Comparison of ENCODE assay signal across 8 cellular contexts in genomic region chr1:8015036-8015808, GRCh38. TPM values are rescaled to one million over a fixed set of nuclear protein-coding genes. Genes with fewer than 3 reads are reported as not detected.
DNase-seq lines count a peak whose midpoint lies in the region; ATAC-seq, FAIRE-seq and TF ChIP-seq lines count a peak whose summit lies in the region.

No MANE protein-coding gene starts in this region.

- ATAC-seq in omental fat pad (ENCODE audit: low FRiP score) (peak; percentile 62), GM19395 (IDR thresholded peaks at IDR 0.05; ENCODE audit: unreplicated experiment) (no peak), HG03097 (IDR thresholded peaks at IDR 0.05; ENCODE audit: low FRiP score, unreplicated experiment) (no peak)

- CTCF ChIA-PET in CD4-positive, alpha-beta memory T cell (lab: Charles Lee; ENCODE audit: partially characterized antibody), result interaction anchor here (0.8 to 10.0 kb wide), 30 partner anchors 9 to 834 kb away, joined by 3 to 147 read pairs (median 4); partner anchors contain the start of gene SLC45A1

- H3K27ac ChIP-seq in CD4-positive, alpha-beta memory T cell (ENCODE audit: low read depth, low read length), result no peak overlapping the region

- H3K9me3 ChIP-seq in CD4-positive, alpha-beta memory T cell (ENCODE audit: control insufficient read depth in 1 of 2, low read length in 2 of 2), result no peaks in the 10 kb centered on the region

- no peak overlapping the region for H3K4me3 ChIP-seq in CD4-positive, alpha-beta memory T cell (ENCODE audit: low read length in 2 of 2)

- H3K4me1 ChIP-seq in CD4-positive, alpha-beta memory T cell (ENCODE audit: insufficient read depth, low read length), result no peaks in the 10 kb centered on the region

- H3K36me3 Mint-ChIP-seq in CD4-positive, alpha-beta memory T cell, result peaks cover 0 to 4% of the 10 kb centered on the region in 2 donors
- no peaks in the 10 kb centered on the region for H3K36me3 Mint-ChIP-seq in activated T-helper 1 cell treated with anti-CD3 and anti-CD28 coated beads, Interleukin-12 subunit alpha, Interleukin-12 subunit beta, Interleukin-2, Interleukin-4 antibody, amounts not matched to agents 30 ng/mL and 10 ng/mL and 1 ng/mL, durations not matched to agents 14 hours and 24 hours and 36 hours (ENCODE audit: low read depth)

- POLR2A ChIA-PET in CD4-positive, alpha-beta memory T cell (lab: Charles Lee; ENCODE audit: partially characterized antibody), result interaction anchor here (0.8 to 1.3 kb wide), 5 partner anchors 137 to 335 kb away, joined by 3 to 6 read pairs (median 4); no protein-coding TSS in a partner anchor

- H3K27ac Mint-ChIP-seq in CD4-positive, alpha-beta memory T cell, result no peak overlapping the region
- H3K27ac Mint-ChIP-seq in activated T-helper 1 cell treated with anti-CD3 and anti-CD28 coated beads, Interleukin-12 subunit alpha, Interleukin-12 subunit beta, Interleukin-2, Interleukin-4 antibody, amounts not matched to agents 30 ng/mL and 10 ng/mL and 1 ng/mL, durations not matched to agents 14 hours and 24 hours and 36 hours, result no peak overlapping the region

- peaks cover 0 to 1% (median under 1%) of the 10 kb centered on the region in 4 donors for H3K4me1 Mint-ChIP-seq in CD4-positive, alpha-beta memory T cell
- peaks cover 5% of the 10 kb centered on the region for H3K4me1 Mint-ChIP-seq in activated T-helper 1 cell treated with anti-CD3 and anti-CD28 coated beads, Interleukin-12 subunit alpha, Interleukin-12 subunit beta, Interleukin-2, Interleukin-4 antibody, amounts not matched to agents 30 ng/mL and 10 ng/mL and 1 ng/mL, durations not matched to agents 14 hours and 24 hours and 36 hours (ENCODE audit: low read depth)

- no peaks in the 10 kb centered on the region for H3K27me3 ChIP-seq in CD4-positive, alpha-beta memory T cell (ENCODE audit: insufficient read depth, low read length)

- no peak overlapping the region for H3K4me3 Mint-ChIP-seq in CD4-positive, alpha-beta memory T cell
- H3K4me3 Mint-ChIP-seq in activated T-helper 1 cell treated with anti-CD3 and anti-CD28 coated beads, Interleukin-12 subunit alpha, Interleukin-12 subunit beta, Interleukin-2, Interleukin-4 antibody, amounts not matched to agents 30 ng/mL and 10 ng/mL and 1 ng/mL, durations not matched to agents 14 hours and 24 hours and 36 hours, result no peak overlapping the region

- H3K27me3 Mint-ChIP-seq in CD4-positive, alpha-beta memory T cell, result peaks cover 10 to 18% of the 10 kb centered on the region in 2 donors
- H3K27me3 Mint-ChIP-seq in activated T-helper 1 cell treated with anti-CD3 and anti-CD28 coated beads, Interleukin-12 subunit alpha, Interleukin-12 subunit beta, Interleukin-2, Interleukin-4 antibody, amounts not matched to agents 30 ng/mL and 10 ng/mL and 1 ng/mL, durations not matched to agents 14 hours and 24 hours and 36 hours (ENCODE audit: insufficient read depth), result peaks cover 18% of the 10 kb centered on the region

- DNase-seq in CD4-positive, alpha-beta memory T cell, result peak in 4 of 5 donors; percentile 55 to 59 (median 58)
- DNase-seq in H54 (ENCODE audit: insufficient read length, low spot score) (no peak), NCI-H748 (lab: John Stamatoyannopoulos, UW; ENCODE audit: unreplicated experiment) (peak; percentile 47), globus pallidus (ENCODE audit: low spot score) (peak; percentile 86), omental fat pad (ENCODE audit: low spot score) (no peak)
- DNase-seq in activated T-helper 1 cell treated with anti-CD3 and anti-CD28 coated beads, Interleukin-12 subunit alpha, Interleukin-12 subunit beta, Interleukin-2, Interleukin-4 antibody, amounts not matched to agents 30 ng/mL and 10 ng/mL and 1 ng/mL, durations not matched to agents 14 hours and 24 hours and 36 hours (ENCODE audit: low spot score), result peak; percentile 22

- TF ChIP-seq CTCF in omental fat pad (IDR thresholded peaks at IDR 0.05), result no peak

- no peak for TF ChIP-seq POLR2A in H54 (IDR thresholded peaks at IDR 0.05; ENCODE audit: low read depth, low read length)

- no peaks in the 10 kb centered on the region for H3K36me3 ChIP-seq in CD4-positive, alpha-beta memory T cell (ENCODE audit: insufficient read depth, low read length)

- H3K9me3 Mint-ChIP-seq in CD4-positive, alpha-beta memory T cell, result no peaks in the 10 kb centered on the region
- no peaks in the 10 kb centered on the region for H3K9me3 Mint-ChIP-seq in activated T-helper 1 cell treated with anti-CD3 and anti-CD28 coated beads, Interleukin-12 subunit alpha, Interleukin-12 subunit beta, Interleukin-2, Interleukin-4 antibody, amounts not matched to agents 30 ng/mL and 10 ng/mL and 1 ng/mL, durations not matched to agents 14 hours and 24 hours and 36 hours

- peak; percentile 92 for FAIRE-seq in H54 (lab: Jason Lieb, UNC)

- intact Hi-C loops in CD4-positive, alpha-beta memory T cell (cut with micrococcal nuclease), result loop anchor here (1.0 kb wide), 2 partner anchors 299 to 334 kb away; no protein-coding TSS in a partner anchor
- intact Hi-C loops in activated T-helper 1 cell treated with anti-CD3 and anti-CD28 coated beads, Interleukin-12 subunit alpha, Interleukin-12 subunit beta, Interleukin-2, Interleukin-4 antibody, amounts not matched to agents 30 ng/mL and 10 ng/mL and 1 ng/mL, durations not matched to agents 14 hours and 24 hours and 36 hours (cut with micrococcal nuclease), result loop anchor here (1.0 kb wide), 2 partner anchors 299 to 334 kb away; no protein-coding TSS in a partner anchor

RNA-seq across cellular contexts. Expression of gene ERRFI1, which starts 10.9 kb away (rescaled TPM):
- 1 to 10 TPM; 1.0 TPM for total RNA-seq in CD4-positive, alpha-beta memory T cell
- under 1 TPM; 0.18 to 0.73 TPM for polyA plus RNA-seq in CD4-positive, alpha-beta memory T cell
- total RNA-seq in activated T-helper 1 cell treated with anti-CD3 and anti-CD28 coated beads, Interleukin-12 subunit alpha, Interleukin-12 subunit beta, Interleukin-2, Interleukin-4 antibody, amounts not matched to agents 30 ng/mL and 10 ng/mL and 1 ng/mL, durations not matched to agents 14 hours and 24 hours and 36 hours, result 1.6 and 3.2 TPM in 2 replicates
- total RNA-seq in omental fat pad, result 100 to 1,000 TPM; 108 to 313 (median 204) TPM

RNA-seq across cellular contexts. Expression of gene PARK7, which starts 53.7 kb away (rescaled TPM):
- 100 to 1,000 TPM; 112 to 122 TPM for total RNA-seq in CD4-positive, alpha-beta memory T cell
- 100 to 1,000 TPM; 342 to 381 TPM for polyA plus RNA-seq in CD4-positive, alpha-beta memory T cell
- 425 and 429 TPM in 2 replicates for total RNA-seq in activated T-helper 1 cell treated with anti-CD3 and anti-CD28 coated beads, Interleukin-12 subunit alpha, Interleukin-12 subunit beta, Interleukin-2, Interleukin-4 antibody, amounts not matched to agents 30 ng/mL and 10 ng/mL and 1 ng/mL, durations not matched to agents 14 hours and 24 hours and 36 hours
- total RNA-seq in omental fat pad, result 100 to 1,000 TPM; 151 to 260 (median 216) TPM

Comparison
In these comparisons a context has a peak if more than half of its experiments do, and no peak if none do; other contexts are left out.
1. DNase-seq: peak in CD4-positive, alpha-beta memory T cell (4 of 5), NCI-H748 (single experiment), activated T-helper 1 cell treated with anti-CD3 and anti-CD28 coated beads, Interleukin-12 subunit alpha, Interleukin-12 subunit beta, Interleukin-2, Interleukin-4 antibody, amounts not matched to agents 30 ng/mL and 10 ng/mL and 1 ng/mL, durations not matched to agents 14 hours and 24 hours and 36 hours (single experiment) and globus pallidus (single experiment); none in H54 (single experiment) and omental fat pad (single experiment).
2. RNA of gene ERRFI1, which starts 10.9 kb away (total RNA-seq): 108 to 313 TPM in omental fat pad; 1.6 to 3.2 TPM in activated T-helper 1 cell treated with anti-CD3 and anti-CD28 coated beads, Interleukin-12 subunit alpha, Interleukin-12 subunit beta, Interleukin-2, Interleukin-4 antibody, amounts not matched to agents 30 ng/mL and 10 ng/mL and 1 ng/mL, durations not matched to agents 14 hours and 24 hours and 36 hours and 1.0 TPM in CD4-positive, alpha-beta memory T cell; every median in the first group is over 10 times any median in the second.